In genomic region chr2:165621086-165621560, GRCh38 we compare ENCODE assay signal across 13 cellular contexts.
A peak's percentile ranks its signal among the peaks of the same experiment; 100 is the strongest.
DNase-seq lines count a peak whose midpoint lies in the region; ATAC-seq and TF ChIP-seq lines count a peak whose summit lies in the region.
"Had no signal": no experiment of that assay in that cellular context is flagged by ENCODE, and none has a peak within 500 bp of the region (broad histone marks: within the 10 kb centered on the region; RNA-seq: fewer than 3 reads in every experiment).

No MANE protein-coding gene starts in this region.

- H3K4me1 ChIP-seq in HEK293 (ENCODE audit: control insufficient read depth, insufficient read depth, low read length) (peaks cover 12% of the 10 kb centered on the region; the same call in 1 of the 2 replicates), smooth muscle cell (ENCODE audit: low read depth) (peaks cover 15% of the 10 kb centered on the region)
- H3K4me1 ChIP-seq in naive thymus-derived CD4-positive, alpha-beta T cell (ENCODE audit: control insufficient read depth in 2 of 2, insufficient read depth in 2 of 2, low read length in 2 of 2), result no peaks in the 10 kb centered on the region

- no peaks in the 10 kb centered on the region for H3K27me3 ChIP-seq in smooth muscle cell (ENCODE audit: low read depth)
- peaks cover 0 to 5% of the 10 kb centered on the region in 2 donors for H3K27me3 ChIP-seq in naive thymus-derived CD4-positive, alpha-beta T cell (ENCODE audit: control insufficient read depth in 2 of 2, insufficient read depth in 2 of 2, low read length in 2 of 2)
- H3K27me3 ChIP-seq: adrenal gland had no signal

- peaks cover 3 to 12% (median 9%) of the 10 kb centered on the region in 5 donors for H3K27me3 Mint-ChIP-seq in naive thymus-derived CD4-positive, alpha-beta T cell

- no peak overlapping the region for H3K27ac Mint-ChIP-seq in naive thymus-derived CD4-positive, alpha-beta T cell

- DNase-seq in fibroblast of the aortic adventitia (ENCODE audit: low read depth) (peak; percentile 59), smooth muscle cell (lab: John Stamatoyannopoulos, UW; ENCODE audit: unreplicated experiment) (no peak), putamen (ENCODE audit: low spot score) (no peak)
- DNase-seq in naive thymus-derived CD4-positive, alpha-beta T cell, result no peak
- DNase-seq in stimulated activated naive CD8-positive, alpha-beta T cell treated with anti-CD3 and anti-CD28 coated beads, Interleukin-15, Interleukin-2, amounts not matched to agents 100 U/mL and 50 U/mL, for 24 hours, result no peak
- DNase-seq: adrenal gland, erythroblast, NCI-H1694, occipital lobe, OCI-M1 had no signal

- H3K9me3 ChIP-seq in HEK293 (ENCODE audit: control insufficient read depth, insufficient read depth, low read depth, low read length), result no peaks in the 10 kb centered on the region
- no peaks in the 10 kb centered on the region for H3K9me3 ChIP-seq in smooth muscle cell (replicated peaks; ENCODE audit: low read depth)
- peaks cover 0 to 9% (median 0%) of the 10 kb centered on the region in 3 experiments for H3K9me3 ChIP-seq in naive thymus-derived CD4-positive, alpha-beta T cell (ENCODE audit: control insufficient read depth in 2 of 3, low read length in 3 of 3)

- no peak overlapping the region for H3K27ac ChIP-seq in HEK293 (ENCODE audit: extremely low read depth, low read depth, low read length)
- peak overlapping the region; percentile 34 for H3K27ac ChIP-seq in VCaP
- peak overlapping the region; percentile 39 for H3K27ac ChIP-seq in smooth muscle cell (ENCODE audit: low read depth)
- no peak overlapping the region for H3K27ac ChIP-seq in naive thymus-derived CD4-positive, alpha-beta T cell (ENCODE audit: low read depth, low read length)
- H3K27ac ChIP-seq: adrenal gland had no signal

- no peaks in the 10 kb centered on the region for H3F3A ChIP-seq in smooth muscle cell (ENCODE audit: low read depth)

- peaks cover 0 to 2% (median 0%) of the 10 kb centered on the region in 7 donors for H3K4me1 Mint-ChIP-seq in naive thymus-derived CD4-positive, alpha-beta T cell

- no peaks in the 10 kb centered on the region for H4K20me1 ChIP-seq in smooth muscle cell (ENCODE audit: low read depth)

- CTCF ChIA-PET in HEK293 (lab: Yijun Ruan, JAX), result interaction anchor here (0.6 kb wide), 1 partner anchor 604 kb away, joined by 3 read pairs; no protein-coding TSS in a partner anchor
- CTCF ChIA-PET in naive thymus-derived CD4-positive, alpha-beta T cell (lab: Charles Lee), result no interaction called here

- intact Hi-C loops in naive thymus-derived CD4-positive, alpha-beta T cell (cut with micrococcal nuclease), result no loop called here

- H3K4me3 ChIP-seq in HEK293 (ENCODE audit: low read depth, low read length) (no peak overlapping the region), fibroblast of the aortic adventitia (ENCODE audit: low read depth, low read length) (no peak overlapping the region), smooth muscle cell (no peak overlapping the region)
- no peak overlapping the region for H3K4me3 ChIP-seq in naive thymus-derived CD4-positive, alpha-beta T cell (ENCODE audit: low read length)
- H3K4me3 ChIP-seq: adrenal gland had no signal

- no peaks in the 10 kb centered on the region for H3K36me3 Mint-ChIP-seq in naive thymus-derived CD4-positive, alpha-beta T cell

- peaks cover 0 to 18% (median 8%) of the 10 kb centered on the region in 11 donors for H3K9me3 Mint-ChIP-seq in naive thymus-derived CD4-positive, alpha-beta T cell

- no peaks in the 10 kb centered on the region for H3K36me3 ChIP-seq in HEK293 (ENCODE audit: control insufficient read depth in 2 of 2, insufficient read depth in 1 of 2, low read length in 2 of 2)
- H3K36me3 ChIP-seq in smooth muscle cell (ENCODE audit: low read depth), result no peaks in the 10 kb centered on the region
- H3K36me3 ChIP-seq in naive thymus-derived CD4-positive, alpha-beta T cell (ENCODE audit: control insufficient read depth in 2 of 3, insufficient read depth in 3 of 3, low read length in 3 of 3), result no peaks in the 10 kb centered on the region
- H3K36me3 ChIP-seq: adrenal gland had no signal

- H2AFZ ChIP-seq in smooth muscle cell (ENCODE audit: low read depth), result no peak overlapping the region

- H3K79me2 ChIP-seq in smooth muscle cell (ENCODE audit: low read depth), result no peaks in the 10 kb centered on the region

- ATAC-seq in naive thymus-derived CD4-positive, alpha-beta T cell, result no peak
- no peak for ATAC-seq in stimulated activated naive CD8-positive, alpha-beta T cell treated with anti-CD3 and anti-CD28 coated beads, Interleukin-15, Interleukin-2, amounts not matched to agents 100 U/mL and 50 U/mL, for 24 hours
- ATAC-seq in SK-N-SH treated with all-trans-retinoic acid at 6 μM for 48 hours, result no peak

- peak overlapping the region; percentile 72 for H3K4me2 ChIP-seq in smooth muscle cell

- WGBS in smooth muscle cell (ENCODE audit: low lambda C conversion rate), result 56% methylated on average over 5 of the region's 5 CpGs

- H3K9ac ChIP-seq in smooth muscle cell (ENCODE audit: low read depth), result no peak overlapping the region

- TF ChIP-seq CTCF in HEK293 (tag by site-specific recombination; IDR thresholded peaks at IDR 0.05), result no peak
- TF ChIP-seq CTCF in VCaP (conservative IDR thresholded peaks at IDR 0.05), result no peak
- TF ChIP-seq CTCF in fibroblast of the aortic adventitia (IDR thresholded peaks at IDR 0.05; ENCODE audit: insufficient read depth, low read length), result no peak
- no peak for TF ChIP-seq CTCF in smooth muscle cell (IDR thresholded peaks at IDR 0.05; ENCODE audit: borderline replicate concordance, insufficient read depth, poor library complexity, severe bottlenecking)

- H3K4me3 Mint-ChIP-seq in naive thymus-derived CD4-positive, alpha-beta T cell, result no peak overlapping the region

- POLR2A ChIA-PET in HEK293 (lab: Yijun Ruan, JAX), result no interaction called here
- POLR2A ChIA-PET in naive thymus-derived CD4-positive, alpha-beta T cell (lab: Charles Lee), result no interaction called here

TF ChIP-seq in HEK293, 187 proteins besides CTCF, POLR2A, EP300 and RAD21:
- 0 out of 2 replicates have a peak, but pooled peaks have one; percentile 36 for TF ChIP-seq OSR2 (tag by site-specific recombination; IDR thresholded peaks at IDR 0.05)
- TF ChIP-seq PRDM6 (tag by site-specific recombination; IDR thresholded peaks at IDR 0.05), result peak; percentile 80
- peak; percentile 20; the same call in 1 of the 2 replicates for TF ChIP-seq ZNF394 (tag by site-specific recombination; IDR thresholded peaks at IDR 0.05; ENCODE audit: borderline replicate concordance)
- peak; percentile 93 for TF ChIP-seq BCL6B (tag by site-specific recombination; IDR thresholded peaks at IDR 0.05)
- no peak for TF ChIP-seq ZNF521 (tag by site-specific recombination; IDR thresholded peaks at IDR 0.05)

TF ChIP-seq in SK-N-SH treated with all-trans-retinoic acid at 6 μM for 48 hours, 23 proteins besides CTCF, POLR2A, EP300 and RAD21:
- TF ChIP-seq ZNF70 (CRISPR knock-in tag; IDR thresholded peaks at IDR 0.05), result no peak
TF ChIP-seq in SK-N-SH treated with all-trans-retinoic acid at 6 μM for 48 hours: peak in this region for 0.

Comparison
In these comparisons a context has a peak if more than half of its experiments do, and no peak if none do; other contexts are left out.
1. H3K27ac ChIP-seq: peak in VCaP (single experiment) and smooth muscle cell (single experiment); none in HEK293 (single experiment) and naive thymus-derived CD4-positive, alpha-beta T cell (single experiment).